10 cellular contexts compared by ENCODE assay signal in the genomic region with DNA sequence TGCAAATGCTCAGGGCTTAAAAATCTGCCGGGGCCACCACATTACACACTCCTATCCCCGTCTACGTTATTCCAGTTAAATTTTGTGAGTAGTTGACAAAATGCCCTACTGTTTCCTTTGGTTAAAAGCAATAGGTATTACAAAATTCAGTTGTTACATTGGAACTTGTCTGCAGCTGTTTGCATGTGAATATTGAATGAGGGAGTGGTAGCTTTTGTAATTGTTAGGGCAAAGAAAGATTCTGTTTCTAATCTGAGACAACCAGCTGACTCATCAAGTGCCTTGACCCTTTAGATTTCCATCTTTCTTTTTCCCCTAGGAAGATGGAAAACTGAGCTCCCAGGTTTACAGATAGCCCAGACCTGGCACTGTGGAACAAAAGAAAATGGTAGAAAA. TPM values are rescaled to one million over a fixed set of nuclear protein-coding genes. Genes with fewer than 3 reads are reported as not detected.
DNase-seq lines count a peak whose midpoint lies in the region; ATAC-seq and TF ChIP-seq lines count a peak whose summit lies in the region.
"Had no signal": no experiment of that assay in that cellular context is flagged by ENCODE, and none has a peak within 500 bp of the region (broad histone marks: within the 10 kb centered on the region; RNA-seq: fewer than 3 reads in every experiment).

No MANE protein-coding gene starts in this region.

- TF ChIP-seq CTCF in type B pancreatic cell (conservative IDR thresholded peaks at IDR 0.05), result no peak

- no peaks in the 10 kb centered on the region for H3K27me3 ChIP-seq in adipocyte (replicated peaks; ENCODE audit: control insufficient read depth, insufficient read depth, low read length)
- H3K27me3 ChIP-seq: BLaER1 had no signal

- H3K4me1 Mint-ChIP-seq in activated CD8-positive, alpha-beta memory T cell treated with anti-CD3 and anti-CD28 coated beads, Interleukin-2, amount 10 ng/mL, durations not matched to agents 7 days and 5 days, result peaks cover 47% of the 10 kb centered on the region
- peaks cover 43% of the 10 kb centered on the region for H3K4me1 Mint-ChIP-seq in type B pancreatic cell (ENCODE audit: unreplicated experiment)

- H3K27me3 Mint-ChIP-seq in activated CD8-positive, alpha-beta memory T cell treated with anti-CD3 and anti-CD28 coated beads, Interleukin-2, amount 10 ng/mL, durations not matched to agents 7 days and 5 days, result no peaks in the 10 kb centered on the region
- no peaks in the 10 kb centered on the region for H3K27me3 Mint-ChIP-seq in type B pancreatic cell

- no peak overlapping the region for H3K4me3 ChIP-seq in adipocyte (ENCODE audit: low read length)
- H3K4me3 ChIP-seq: BLaER1 had no signal

- H3K9me3 Mint-ChIP-seq in activated CD8-positive, alpha-beta memory T cell treated with anti-CD3 and anti-CD28 coated beads, Interleukin-2, amount 10 ng/mL, durations not matched to agents 7 days and 5 days (ENCODE audit: low read depth), result no peaks in the 10 kb centered on the region
- H3K9me3 Mint-ChIP-seq in type B pancreatic cell, result no peaks in the 10 kb centered on the region
- H3K9me3 Mint-ChIP-seq: activated naive CD4-positive, alpha-beta T cell treated with anti-CD3 and anti-CD28 coated beads for 36 hours had no signal

- no peak overlapping the region for H3K4me3 Mint-ChIP-seq in activated CD8-positive, alpha-beta memory T cell treated with anti-CD3 and anti-CD28 coated beads, Interleukin-2, amount 10 ng/mL, durations not matched to agents 7 days and 5 days
- H3K4me3 Mint-ChIP-seq in type B pancreatic cell, result peak overlapping the region; percentile 42
- H3K4me3 Mint-ChIP-seq: activated naive CD4-positive, alpha-beta T cell treated with anti-CD3 and anti-CD28 coated beads for 36 hours had no signal

- no peak for ATAC-seq in activated CD8-positive, alpha-beta memory T cell treated with anti-CD3 and anti-CD28 coated beads, Interleukin-2, amount 10 ng/mL, durations not matched to agents 7 days and 5 days
- ATAC-seq in left colon, result peak; percentile 4
- no peak for ATAC-seq in HG02623 (IDR thresholded peaks at IDR 0.05; ENCODE audit: unreplicated experiment)

- H3K9me3 ChIP-seq in adipocyte (ENCODE audit: control insufficient read depth, low read length), result no peaks in the 10 kb centered on the region
- H3K9me3 ChIP-seq: BLaER1 had no signal

- H3K36me3 Mint-ChIP-seq in activated CD8-positive, alpha-beta memory T cell treated with anti-CD3 and anti-CD28 coated beads, Interleukin-2, amount 10 ng/mL, durations not matched to agents 7 days and 5 days, result peaks cover 11% of the 10 kb centered on the region
- peaks cover 4% of the 10 kb centered on the region for H3K36me3 Mint-ChIP-seq in type B pancreatic cell

- H3K36me3 ChIP-seq in adipocyte (ENCODE audit: control insufficient read depth, insufficient read depth, low read length, severe bottlenecking), result peaks cover 12% of the 10 kb centered on the region

- peaks cover 69% of the 10 kb centered on the region for H3K4me1 ChIP-seq in adipocyte (ENCODE audit: control insufficient read depth, insufficient read depth, low read length)

- peak overlapping the region; percentile 50 for H3K27ac Mint-ChIP-seq in activated CD8-positive, alpha-beta memory T cell treated with anti-CD3 and anti-CD28 coated beads, Interleukin-2, amount 10 ng/mL, durations not matched to agents 7 days and 5 days
- H3K27ac Mint-ChIP-seq in type B pancreatic cell, result peak overlapping the region; percentile 95

- H3K9ac ChIP-seq in adipocyte (ENCODE audit: low read length), result peak overlapping the region; percentile 59
- H3K9ac ChIP-seq: BLaER1 had no signal

- intact Hi-C loops in left colon (cut with DNase I, micrococcal nuclease), result no loop called here

- no peak for DNase-seq in activated CD8-positive, alpha-beta memory T cell treated with anti-CD3 and anti-CD28 coated beads, Interleukin-2, amount 10 ng/mL, durations not matched to agents 7 days and 5 days
- DNase-seq in activated CD8-positive, alpha-beta memory T cell treated with anti-CD3 and anti-CD28 coated beads, Interleukin-2, amount 50 U/mL, for 4 hours, result no peak
- DNase-seq in adipocyte (ENCODE audit: low read depth) (peak; percentile 79), left colon (no peak), type B pancreatic cell (ENCODE audit: extremely low spot score, unreplicated experiment) (no peak), OCI-M1 (lab: John Stamatoyannopoulos, UW) (no peak), SW480 (ENCODE audit: low spot score) (no peak)

- CTCF ChIA-PET in activated CD8-positive, alpha-beta memory T cell treated with anti-CD3 and anti-CD28 coated beads, Interleukin-2, amount 10 ng/mL, durations not matched to agents 7 days and 5 days (lab: Charles Lee), result interaction anchor here (0.9 to 3.6 kb wide), 24 partner anchors 9 to 328 kb away, joined by 3 to 49 read pairs (median 6); a partner anchor contains a TSS

RNA-seq across cellular contexts. Expression of a gene that starts 30.2 kb away (rescaled TPM):
- 10 to 100 TPM; 34.7 to 34.9 TPM for total RNA-seq in activated CD8-positive, alpha-beta memory T cell treated with anti-CD3 and anti-CD28 coated beads, Interleukin-2, amount 10 ng/mL, durations not matched to agents 7 days and 5 days
- total RNA-seq in left colon (10 to 100 TPM; 22.1 to 24.9 TPM), type B pancreatic cell (ENCODE audit: low replicate concordance) (32.9 and 42.6 TPM in 2 replicates)

RNA-seq across cellular contexts. Expression of a gene that starts 31.0 kb away (rescaled TPM):
- total RNA-seq in activated CD8-positive, alpha-beta memory T cell treated with anti-CD3 and anti-CD28 coated beads, Interleukin-2, amount 10 ng/mL, durations not matched to agents 7 days and 5 days, result 1 to 10 TPM in 1 of 2 experiments, under 1 TPM in 1; 0.91 to 1.5 TPM
- total RNA-seq in left colon (1 to 10 TPM; 4.2 to 8.7 TPM), type B pancreatic cell (ENCODE audit: low replicate concordance) (4.0 and 6.5 TPM in 2 replicates)

RNA-seq across cellular contexts. Expression of a gene that starts 43.9 kb away (rescaled TPM):
- total RNA-seq in activated CD8-positive, alpha-beta memory T cell treated with anti-CD3 and anti-CD28 coated beads, Interleukin-2, amount 10 ng/mL, durations not matched to agents 7 days and 5 days, result 100 to 1,000 TPM; 100 to 116 TPM
- total RNA-seq in left colon (100 to 1,000 TPM; 465 to 474 TPM), type B pancreatic cell (ENCODE audit: low replicate concordance) (169 and 211 TPM in 2 replicates)

RNA-seq across cellular contexts. Expression of a gene that starts 57.9 kb away (rescaled TPM):
- total RNA-seq in activated CD8-positive, alpha-beta memory T cell treated with anti-CD3 and anti-CD28 coated beads, Interleukin-2, amount 10 ng/mL, durations not matched to agents 7 days and 5 days, result 100 to 1,000 TPM; 130 to 198 TPM
- total RNA-seq in left colon (100 to 1,000 TPM; 200 to 355 TPM), type B pancreatic cell (ENCODE audit: low replicate concordance) (133 and 191 TPM in 2 replicates)
